In genomic region chr20:4910951-4911350, GRCh38 we compare ENCODE assay signal across 25 cellular contexts.
"Had no signal": no experiment of that assay in that cellular context is flagged by ENCODE, and none has a peak within 500 bp of the region (broad histone marks: within the 10 kb centered on the region; RNA-seq: fewer than 3 reads in every experiment).

No MANE protein-coding gene starts in this region.

- H3K4me3 Mint-ChIP-seq: dendritic cell treated with granulocyte-macrophage colony-stimulating factor and Interleukin-4, amounts not matched to agents 40 ng/mL and 50 ng/mL, for 4 days; endodermal cell; natural killer cell; neural progenitor cell; type B pancreatic cell had no signal

- H3K36me3 ChIP-seq: colonic mucosa, lower lobe of right lung, neural progenitor cell, tibial artery had no signal

- H3K9me3 ChIP-seq: colonic mucosa, gastroesophageal sphincter, lower lobe of right lung, stomach, testis, tibial artery had no signal

- H3K4me3 ChIP-seq: colonic mucosa, gastroesophageal sphincter, lower lobe of right lung, neural progenitor cell, smooth muscle cell, stomach, testis, tibial artery had no signal

- H3K27ac ChIP-seq: colonic mucosa, epithelial cell of prostate, gastroesophageal sphincter, lower lobe of right lung, neural progenitor cell, parathyroid adenoma, stomach, testis, tibial artery had no signal

- H3K9me3 Mint-ChIP-seq: dendritic cell treated with granulocyte-macrophage colony-stimulating factor and Interleukin-4, amounts not matched to agents 40 ng/mL and 50 ng/mL, for 4 days; natural killer cell; neural progenitor cell had no signal

- H3K27me3 Mint-ChIP-seq: dendritic cell treated with granulocyte-macrophage colony-stimulating factor and Interleukin-4, amounts not matched to agents 40 ng/mL and 50 ng/mL, for 4 days; progenitor cell of endocrine pancreas; type B pancreatic cell had no signal

- H3K27me3 ChIP-seq: colonic mucosa, gastroesophageal sphincter, neural progenitor cell, stomach, testis, tibial artery had no signal

- H3K4me1 ChIP-seq: colonic mucosa, gastroesophageal sphincter, lower lobe of right lung, neural progenitor cell, parathyroid adenoma had no signal

- H3K27ac Mint-ChIP-seq: dendritic cell treated with granulocyte-macrophage colony-stimulating factor and Interleukin-4, amounts not matched to agents 40 ng/mL and 50 ng/mL, for 4 days; endodermal cell; natural killer cell; neural progenitor cell; progenitor cell of endocrine pancreas; type B pancreatic cell had no signal

- ATAC-seq: esophagus mucosa, gastroesophageal sphincter, left ventricle myocardium superior, lower lobe of right lung, natural killer cell, sciatic nerve had no signal

- DNase-seq: colonic mucosa; effector CD8-positive, alpha-beta T cell; endodermal cell; foreskin fibroblast; left ventricle myocardium superior; lower lobe of right lung; natural killer cell; stimulated activated CD4-positive, alpha-beta T cell treated with anti-CD3 and anti-CD28 coated beads, Interleukin-12 subunit alpha, Interleukin-12 subunit beta, amount 100 ng/mL, for 4 hours; stimulated activated CD4-positive, alpha-beta T cell treated with anti-CD3 and anti-CD28 coated beads, Interleukin-1b, Interleukin-23, amount 100 ng/mL, for 48 hours; stimulated activated CD4-positive, alpha-beta T cell treated with anti-CD3 and anti-CD28 coated beads, Interleukin-4, amount 100 ng/mL, for 1 hour; stimulated activated CD8-positive, alpha-beta memory T cell treated with anti-CD3 and anti-CD28 coated beads, Interleukin-4, amount 100 ng/mL, for 48 hours; stimulated activated naive CD4-positive, alpha-beta T cell treated with Interleukin-2 at 50 U/mL for 16 hours; stomach; testis; tibial artery had no signal

- H3K36me3 Mint-ChIP-seq: natural killer cell had no signal
